Comparison of ENCODE assay signal across 8 cellular contexts in the genomic region with DNA sequence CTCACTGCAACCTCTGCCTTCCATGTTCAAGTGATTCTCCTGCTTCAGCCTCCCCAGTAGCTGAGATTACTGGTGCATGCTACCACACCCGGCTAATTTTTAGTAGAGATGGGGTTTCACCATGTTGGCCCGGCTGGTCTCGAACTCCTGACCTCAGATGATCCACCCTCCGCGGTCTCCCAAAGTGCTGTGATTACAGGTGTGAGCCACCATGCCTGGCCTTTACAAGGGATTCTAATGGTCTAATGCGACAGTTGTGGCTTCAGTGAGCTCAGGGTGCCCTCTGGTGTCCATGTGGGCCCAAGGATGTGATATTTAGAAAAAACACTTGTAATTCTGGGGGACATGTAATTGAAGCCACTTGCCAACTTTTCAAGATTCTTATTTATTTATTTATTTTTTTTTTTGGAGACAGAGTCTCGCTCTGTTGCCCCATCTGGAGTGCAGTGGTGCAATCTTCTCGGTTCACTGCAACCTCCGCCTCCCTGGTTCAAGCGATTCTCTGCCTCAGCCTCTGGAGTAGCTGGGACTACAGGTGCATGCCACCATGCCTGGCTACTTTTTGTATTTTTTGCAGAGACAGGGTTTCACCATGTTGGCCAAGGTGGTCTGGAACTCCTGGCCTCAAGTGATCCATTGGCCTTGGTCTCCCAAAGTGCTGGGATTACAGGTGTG. TPM values are rescaled to one million over a fixed set of nuclear protein-coding genes. Genes with fewer than 3 reads are reported as not detected.
A peak's percentile ranks its signal among the peaks of the same experiment; 100 is the strongest.
DNase-seq lines count a peak whose midpoint lies in the region; ATAC-seq, FAIRE-seq and TF ChIP-seq lines count a peak whose summit lies in the region.
"Not testable (repeated sequence)": the region's sequence is repeated elsewhere in the genome, so short reads cannot be mapped to it uniquely, and the experiment has no call there.

No MANE protein-coding gene starts in this region.

- in situ Hi-C loops in GM23248 (cut with MboI) (loop anchor here (5.0 kb wide), 1 partner anchor 55 kb away; a partner anchor contains a TSS), HepG2 (cut with HindIII; ENCODE audit: extremely low pct_ligation_motif_present, low pct_unique_long_range_greater_than_20kb) (loop anchor here (5.0 kb wide), 2 partner anchors 55 to 175 kb away; a partner anchor contains a TSS)

- not testable (repeated sequence) for H3K79me2 ChIP-seq in GM23248 (ENCODE audit: insufficient read depth); HepG2 (ENCODE audit: insufficient read depth, low read length)

- peaks cover 10% of the 10 kb centered on the region for H3K36me3 Mint-ChIP-seq in activated T-cell treated with anti-CD3 and anti-CD28 coated beads, Interleukin-2, amount 50 U/mL, for 4 hours (ENCODE audit: insufficient read depth)
- not testable (repeated sequence) for H3K36me3 Mint-ChIP-seq in endodermal cell (ENCODE audit: low read depth)

- H3K27ac Mint-ChIP-seq in endodermal cell = not testable (repeated sequence)

- not testable (repeated sequence) for H3K9ac ChIP-seq in GM23248; endodermal cell (ENCODE audit: extremely low read depth, low read length, poor library complexity, severe bottlenecking); HepG2 (ENCODE audit: insufficient read depth, low read depth, low read length)

- H3F3A ChIP-seq in GM23248 (ENCODE audit: insufficient read depth) = not testable (repeated sequence)

- WGBS in GM23248 (ENCODE audit: low coverage in 1 of 2, low lambda C conversion rate in 2 of 2, missing lambda C conversion rate in 2 of 2), 2 experiments = 38 to 40% methylated on average over 10 of the region's 10 CpGs
- WGBS in endodermal cell (ENCODE audit: insufficient coverage in 1 of 2, insufficient read length in 1 of 2), 2 experiments = 68 to 72% methylated on average over 10 of the region's 10 CpGs
- 27% methylated on average over 10 of the region's 10 CpGs for WGBS in HepG2 (ENCODE audit: low lambda C conversion rate)

- H3K27ac ChIP-seq in GM23248; SJSA1; endodermal cell (ENCODE audit: low read depth, low read length); HepG2 (ENCODE audit: extremely low read length, insufficient read depth, low read length): not testable (repeated sequence)

- H3K4me2 ChIP-seq in GM23248 (ENCODE audit: unreplicated experiment); HepG2 (ENCODE audit: low read depth, low read length): not testable (repeated sequence)

- H2AFZ ChIP-seq in GM23248; HepG2 (ENCODE audit: low read length): not testable (repeated sequence)

- H3K4me3 ChIP-seq in GM23248; SJSA1; endodermal cell (ENCODE audit: low read length); HepG2 (replicated peaks in 1 of 3; ENCODE audit: insufficient read depth in 1 of 3, low read depth in 2 of 3, low read length in 3 of 3): not testable (repeated sequence)

- FAIRE-seq in HepG2 (lab: Jason Lieb, UNC) = peak; percentile 71

- ATAC-seq in activated T-cell treated with anti-CD3 and anti-CD28 coated beads, Interleukin-2, amount 50 U/mL, for 4 hours = not testable (repeated sequence)
- peak; percentile 68 for ATAC-seq in HepG2

- not testable (repeated sequence) for H3K36me3 ChIP-seq in GM23248 (ENCODE audit: low read depth); SJSA1; endodermal cell (ENCODE audit: control insufficient read depth, insufficient read depth, low read length); HepG2 (replicated peaks in 1 of 2; ENCODE audit: control insufficient read depth in 1 of 2, insufficient read depth in 2 of 2, low read length in 2 of 2)

- peak; percentile 95 for TF ChIP-seq RAD21 in HepG2 (CRISPR knock-in tag; IDR thresholded peaks at IDR 0.05)

- TF ChIP-seq CTCF in endodermal cell (conservative IDR thresholded peaks at IDR 0.05) (peak; percentile 81), HepG2 (CRISPR knock-in tag; IDR thresholded peaks at IDR 0.05) (peak; percentile 93)

- not testable (repeated sequence) for H3K27me3 ChIP-seq in GM23248 (replicated peaks; ENCODE audit: insufficient read depth); SJSA1 (replicated peaks); endodermal cell (ENCODE audit: control insufficient read depth, insufficient read depth, low read length, poor library complexity, severe bottlenecking); HepG2 (ENCODE audit: control insufficient read depth in 1 of 2, insufficient read depth in 2 of 2, low read length in 2 of 2)

- H3K27me3 Mint-ChIP-seq in activated T-cell treated with anti-CD3 and anti-CD28 coated beads, Interleukin-2, amount 50 U/mL, for 4 hours (ENCODE audit: low read depth); endodermal cell (ENCODE audit: insufficient read depth): not testable (repeated sequence)

- H3K4me1 Mint-ChIP-seq in activated T-cell treated with anti-CD3 and anti-CD28 coated beads, Interleukin-2, amount 50 U/mL, for 4 hours (ENCODE audit: low read depth) = peaks cover 26% of the 10 kb centered on the region
- H3K4me1 Mint-ChIP-seq in endodermal cell = not testable (repeated sequence)

- intact Hi-C loops in HepG2 (cut with micrococcal nuclease; ENCODE audit: unreplicated experiment) = loop anchor here (1.0 to 2.0 kb wide), 2 partner anchors 34 to 55 kb away; a partner anchor contains a TSS

- POLR2A ChIA-PET in HepG2 (lab: Yijun Ruan, JAX) = interaction anchor here (1.2 kb wide), 1 partner anchor 55 kb away, joined by 4 read pairs; no protein-coding TSS in a partner anchor

- not testable (repeated sequence) for H3K9me3 Mint-ChIP-seq in activated T-cell treated with anti-CD3 and anti-CD28 coated beads, Interleukin-2, amount 50 U/mL, for 4 hours
- peaks cover 11% of the 10 kb centered on the region for H3K9me3 Mint-ChIP-seq in endodermal cell

- TF ChIP-seq POLR2A in HepG2 (IDR thresholded peaks at IDR 0.05; ENCODE audit: insufficient read depth in 1 of 2, low read depth in 2 of 2, low read length in 2 of 2) = not testable (repeated sequence)

- not testable (repeated sequence) for H3K9me2 ChIP-seq in GM23248 (ENCODE audit: insufficient read depth)

- not testable (repeated sequence) for TF ChIP-seq EP300 in HepG2 (IDR thresholded peaks at IDR 0.05; ENCODE audit: low read depth in 2 of 2, low read length in 2 of 2); HepG2 (CRISPR knock-in tag; IDR thresholded peaks at IDR 0.05; ENCODE audit: borderline replicate concordance)

- peak; percentile 72 to 76 for DNase-seq in AML-193 (lab: John Stamatoyannopoulos, UW)
- DNase-seq in GM23248 = peak; percentile 76
- DNase-seq in NCI-H2029 (lab: John Stamatoyannopoulos, UW) = peak; percentile 60
- DNase-seq in SJSA1 (ENCODE audit: low read depth in 1 of 2, low spot score in 2 of 2) = peak; percentile 49 to 65
- DNase-seq in activated T-cell treated with anti-CD3 and anti-CD28 coated beads, Interleukin-2, amount 50 U/mL, for 4 hours = peak; percentile 42
- DNase-seq in endodermal cell = peak; percentile 93
- peak; percentile 89 for DNase-seq in HepG2 (ENCODE audit: low spot score)
- DNase-seq in stimulated activated CD4-positive, alpha-beta T cell treated with anti-CD3 and anti-CD28 coated beads, Interleukin-1b, Interleukin-23, amount 100 ng/mL, for 4 hours (ENCODE audit: low read depth in 2 of 2) = peak; percentile 39 to 41

- H3K4me1 ChIP-seq in GM23248 (ENCODE audit: insufficient read depth); SJSA1 (replicated peaks); endodermal cell (ENCODE audit: control insufficient read depth, insufficient read depth, low read length): not testable (repeated sequence)
- peaks cover 28% of the 10 kb centered on the region for H3K4me1 ChIP-seq in HepG2 (ENCODE audit: insufficient read depth, low read length)

- not testable (repeated sequence) for BruUV-seq in HepG2 (replicated peaks; lab: Mats Ljungman, UMichigan)

- H4K20me1 ChIP-seq in GM23248 (ENCODE audit: insufficient read depth); HepG2 (ENCODE audit: insufficient read depth, low read length): not testable (repeated sequence)

- H3K4me3 Mint-ChIP-seq in activated T-cell treated with anti-CD3 and anti-CD28 coated beads, Interleukin-2, amount 50 U/mL, for 4 hours; endodermal cell: not testable (repeated sequence)

- CTCF ChIA-PET in HepG2 (lab: Yijun Ruan, JAX; ENCODE audit: low intra/inter-chr PET ratio, low total read pairs) = interaction anchor here (1.2 to 3.5 kb wide), 4 partner anchors 32 to 174 kb away, joined by 4 to 110 read pairs (median 13); a partner anchor contains a TSS

- not testable (repeated sequence) for H3K9me3 ChIP-seq in GM23248 (ENCODE audit: low read depth); SJSA1 (replicated peaks); endodermal cell (ENCODE audit: control insufficient read depth, low read length); HepG2 (ENCODE audit: low read length)

RNA-seq across cellular contexts. Expression of a gene that starts 22.1 kb away (rescaled TPM):
- total RNA-seq in GM23248 (2014; rRNA removed; shearing (Covaris generic)) = 0.22 TPM in 1 of 2 replicates, not detected in the other
- polyA plus RNA-seq in GM23248 (2016; fragmentation: Nextera tagmentation; extraction: Ambion mirVana) = 0.61 and 0.88 TPM in 2 replicates
- not detected in 2 replicates for total RNA-seq in SJSA1 (2014; rRNA removed; shearing (Covaris generic))
- 1 to 10 TPM in 2 of 3 donors, under 1 TPM in 1; 0.63 to 1.4 (median 1.0) TPM for total RNA-seq in activated T-cell treated with anti-CD3 and anti-CD28 coated beads, Interleukin-2, amount 50 U/mL, for 4 hours
- total RNA-seq in endodermal cell = 100 to 1,000 TPM; 106 to 687 TPM
- polyA plus RNA-seq in endodermal cell (2013, experiment 1 of 2) = 139 TPM
- 45.7 TPM for polyA plus RNA-seq in endodermal cell (2013, experiment 2 of 2)
- 1.2 and 2.5 TPM in 2 replicates for total RNA-seq in HepG2 (2016; rRNA removed; fragmentation: Illumina TruSeq; extraction: Trizol)
- 0.30 and 0.44 TPM in 2 replicates for total RNA-seq in HepG2 (2016; cell fraction: cytosol; rRNA removed; fragmentation: Illumina TruSeq; extraction: Trizol; ENCODE audit: low read depth)
- 1.5 and 3.2 TPM in 2 replicates for total RNA-seq in HepG2 (2016; cell fraction: insoluble cytoplasmic fraction; rRNA removed; fragmentation: Illumina TruSeq; extraction: Trizol)
- 0.71 and 0.79 TPM in 2 replicates for total RNA-seq in HepG2 (2016; cell fraction: membrane; rRNA removed; fragmentation: Illumina TruSeq; extraction: Trizol)
- total RNA-seq in HepG2 (2016; cell fraction: nucleus; rRNA removed; fragmentation: Illumina TruSeq; extraction: Trizol) = 3.5 and 8.6 TPM in 2 replicates
- 6.8 and 7.2 TPM in 2 replicates for polyA plus RNA-seq in HepG2 (2011; rRNA removed)
- polyA plus RNA-seq in HepG2 (2011; cell fraction: cytosol; rRNA removed) = 1.7 and 3.2 TPM in 2 replicates
- polyA plus RNA-seq in HepG2 (2011; cell fraction: nucleus; rRNA removed) = 43.4 and 68.5 TPM in 2 replicates
- 6.2 and 8.3 TPM in 2 replicates for polyA plus RNA-seq in HepG2 (2012)
- polyA plus RNA-seq in HepG2 (2016; cell fraction: cytosol; fragmentation: Illumina TruSeq; extraction: Trizol; ENCODE audit: low read depth) = 0.62 and 0.85 TPM in 2 replicates
- 1.5 and 2.4 TPM in 2 replicates for polyA plus RNA-seq in HepG2 (2016; cell fraction: insoluble cytoplasmic fraction; fragmentation: Illumina TruSeq; extraction: Trizol; ENCODE audit: low read depth)
- polyA plus RNA-seq in HepG2 (2016; cell fraction: membrane; fragmentation: Illumina TruSeq; extraction: Trizol; ENCODE audit: low read depth) = 0.73 and 1.5 TPM in 2 replicates
- polyA plus RNA-seq in HepG2 (2016; cell fraction: nucleus; fragmentation: Illumina TruSeq; extraction: Trizol; ENCODE audit: insufficient read depth, low read depth) = 14.3 and 19.5 TPM in 2 replicates
- 0.42 and 3.8 TPM in 2 replicates for polyA minus RNA-seq in HepG2 (2011; rRNA and poly(A)+ RNA removed; ENCODE audit: low replicate concordance)
- 0.53 TPM in 1 of 2 replicates, not detected in the other for polyA minus RNA-seq in HepG2 (2011; cell fraction: cytosol; rRNA and poly(A)+ RNA removed)
- 11.1 and 13.0 TPM in 2 replicates for polyA minus RNA-seq in HepG2 (2011; cell fraction: nucleus; rRNA and poly(A)+ RNA removed)

RNA-seq across cellular contexts. Expression of a gene that starts 34.2 kb away (rescaled TPM):
- total RNA-seq in GM23248 (2014; rRNA removed; shearing (Covaris generic)) = 21.6 and 28.4 TPM in 2 replicates
- polyA plus RNA-seq in GM23248 (2016; fragmentation: Nextera tagmentation; extraction: Ambion mirVana) (18.3 and 19.9 TPM in 2 replicates), HepG2 (2011; rRNA removed) (4.2 and 4.9 TPM in 2 replicates)
- 61.4 and 68.1 TPM in 2 replicates for total RNA-seq in SJSA1 (2014; rRNA removed; shearing (Covaris generic))
- total RNA-seq in activated T-cell treated with anti-CD3 and anti-CD28 coated beads, Interleukin-2, amount 50 U/mL, for 4 hours = 10 to 100 TPM; 28.8 to 31.1 (median 30.8) TPM
- total RNA-seq in endodermal cell (10 to 100 TPM; 10.8 to 12.5 TPM), HepG2 (2016; rRNA removed; fragmentation: Illumina TruSeq; extraction: Trizol) (20.5 and 22.2 TPM in 2 replicates)
- 10.0 TPM for polyA plus RNA-seq in endodermal cell (2013, experiment 1 of 2)
- polyA plus RNA-seq in endodermal cell (2013, experiment 2 of 2) = 11.1 TPM
- 8.5 and 9.7 TPM in 2 replicates for total RNA-seq in HepG2 (2016; cell fraction: cytosol; rRNA removed; fragmentation: Illumina TruSeq; extraction: Trizol; ENCODE audit: low read depth)
- 17.5 and 22.8 TPM in 2 replicates for total RNA-seq in HepG2 (2016; cell fraction: insoluble cytoplasmic fraction; rRNA removed; fragmentation: Illumina TruSeq; extraction: Trizol)
- 25.7 and 29.6 TPM in 2 replicates for total RNA-seq in HepG2 (2016; cell fraction: membrane; rRNA removed; fragmentation: Illumina TruSeq; extraction: Trizol)
- total RNA-seq in HepG2 (2016; cell fraction: nucleus; rRNA removed; fragmentation: Illumina TruSeq; extraction: Trizol) = 13.6 and 14.7 TPM in 2 replicates
- 3.5 and 5.9 TPM in 2 replicates for polyA plus RNA-seq in HepG2 (2011; cell fraction: cytosol; rRNA removed)
- 10.1 and 12.2 TPM in 2 replicates for polyA plus RNA-seq in HepG2 (2011; cell fraction: nucleus; rRNA removed)
- polyA plus RNA-seq in HepG2 (2012) = 2.8 and 4.9 TPM in 2 replicates
- 7.5 and 9.1 TPM in 2 replicates for polyA plus RNA-seq in HepG2 (2016; cell fraction: cytosol; fragmentation: Illumina TruSeq; extraction: Trizol; ENCODE audit: low read depth)
- polyA plus RNA-seq in HepG2 (2016; cell fraction: insoluble cytoplasmic fraction; fragmentation: Illumina TruSeq; extraction: Trizol; ENCODE audit: low read depth) = 15.0 and 17.9 TPM in 2 replicates
- polyA plus RNA-seq in HepG2 (2016; cell fraction: membrane; fragmentation: Illumina TruSeq; extraction: Trizol; ENCODE audit: low read depth) = 19.5 and 20.5 TPM in 2 replicates
- polyA plus RNA-seq in HepG2 (2016; cell fraction: nucleus; fragmentation: Illumina TruSeq; extraction: Trizol; ENCODE audit: insufficient read depth, low read depth) = 26.3 and 27.2 TPM in 2 replicates
- 7.4 and 26.1 TPM in 2 replicates for polyA minus RNA-seq in HepG2 (2011; rRNA and poly(A)+ RNA removed; ENCODE audit: low replicate concordance)
- polyA minus RNA-seq in HepG2 (2011; cell fraction: cytosol; rRNA and poly(A)+ RNA removed) = 2.7 and 3.3 TPM in 2 replicates
- polyA minus RNA-seq in HepG2 (2011; cell fraction: nucleus; rRNA and poly(A)+ RNA removed) = 2.6 and 3.5 TPM in 2 replicates

RNA-seq across cellular contexts. Expression of a gene that starts 35.0 kb away (rescaled TPM):
- 13.5 and 14.3 TPM in 2 replicates for total RNA-seq in GM23248 (2014; rRNA removed; shearing (Covaris generic))
- 10.8 and 13.2 TPM in 2 replicates for polyA plus RNA-seq in GM23248 (2016; fragmentation: Nextera tagmentation; extraction: Ambion mirVana)
- total RNA-seq in SJSA1 (2014; rRNA removed; shearing (Covaris generic)) = 35.1 and 39.2 TPM in 2 replicates
- total RNA-seq in activated T-cell treated with anti-CD3 and anti-CD28 coated beads, Interleukin-2, amount 50 U/mL, for 4 hours = 10 to 100 TPM; 22.1 to 23.4 (median 23.1) TPM
- 10 to 100 TPM; 56.5 to 73.6 TPM for total RNA-seq in endodermal cell
- polyA plus RNA-seq in endodermal cell (2013, experiment 1 of 2) = 31.6 TPM
- polyA plus RNA-seq in endodermal cell (2013, experiment 2 of 2) = 31.4 TPM
- total RNA-seq in HepG2 (2016; rRNA removed; fragmentation: Illumina TruSeq; extraction: Trizol) = 20.2 and 28.2 TPM in 2 replicates
- total RNA-seq in HepG2 (2016; cell fraction: cytosol; rRNA removed; fragmentation: Illumina TruSeq; extraction: Trizol; ENCODE audit: low read depth) = 5.6 and 7.6 TPM in 2 replicates
- total RNA-seq in HepG2 (2016; cell fraction: insoluble cytoplasmic fraction; rRNA removed; fragmentation: Illumina TruSeq; extraction: Trizol) = 19.0 and 29.4 TPM in 2 replicates
- total RNA-seq in HepG2 (2016; cell fraction: membrane; rRNA removed; fragmentation: Illumina TruSeq; extraction: Trizol) = 10.6 and 11.4 TPM in 2 replicates
- 20.5 and 26.7 TPM in 2 replicates for total RNA-seq in HepG2 (2016; cell fraction: nucleus; rRNA removed; fragmentation: Illumina TruSeq; extraction: Trizol)
- polyA plus RNA-seq in HepG2 (2011; rRNA removed) = 14.6 and 17.2 TPM in 2 replicates
- 8.4 and 14.3 TPM in 2 replicates for polyA plus RNA-seq in HepG2 (2011; cell fraction: cytosol; rRNA removed)
- 49.5 and 64.7 TPM in 2 replicates for polyA plus RNA-seq in HepG2 (2011; cell fraction: nucleus; rRNA removed)
- polyA plus RNA-seq in HepG2 (2012) = 12.0 and 18.0 TPM in 2 replicates
- polyA plus RNA-seq in HepG2 (2016; cell fraction: cytosol; fragmentation: Illumina TruSeq; extraction: Trizol; ENCODE audit: low read depth) = 2.7 and 2.8 TPM in 2 replicates
- polyA plus RNA-seq in HepG2 (2016; cell fraction: insoluble cytoplasmic fraction; fragmentation: Illumina TruSeq; extraction: Trizol; ENCODE audit: low read depth) = 16.4 and 20.5 TPM in 2 replicates
- 7.8 and 8.1 TPM in 2 replicates for polyA plus RNA-seq in HepG2 (2016; cell fraction: membrane; fragmentation: Illumina TruSeq; extraction: Trizol; ENCODE audit: low read depth)
- 72.2 and 76.1 TPM in 2 replicates for polyA plus RNA-seq in HepG2 (2016; cell fraction: nucleus; fragmentation: Illumina TruSeq; extraction: Trizol; ENCODE audit: insufficient read depth, low read depth)
- polyA minus RNA-seq in HepG2 (2011; rRNA and poly(A)+ RNA removed; ENCODE audit: low replicate concordance) = 12.4 and 20.4 TPM in 2 replicates
- polyA minus RNA-seq in HepG2 (2011; cell fraction: cytosol; rRNA and poly(A)+ RNA removed) = 3.7 and 6.5 TPM in 2 replicates
- polyA minus RNA-seq in HepG2 (2011; cell fraction: nucleus; rRNA and poly(A)+ RNA removed) = 19.4 and 23.5 TPM in 2 replicates

RNA-seq across cellular contexts. Expression of a gene that starts 53.7 kb away (rescaled TPM):
- total RNA-seq in GM23248 (2014; rRNA removed; shearing (Covaris generic)) = not detected in 2 replicates
- polyA plus RNA-seq in GM23248 (2016; fragmentation: Nextera tagmentation; extraction: Ambion mirVana) (0.16 TPM in 1 of 2 replicates, not detected in the other), HepG2 (2011; rRNA removed) (not detected in 2 replicates)
- not detected in 2 replicates for total RNA-seq in SJSA1 (2014; rRNA removed; shearing (Covaris generic))
- not detected for total RNA-seq in activated T-cell treated with anti-CD3 and anti-CD28 coated beads, Interleukin-2, amount 50 U/mL, for 4 hours
- total RNA-seq in endodermal cell (not detected), HepG2 (2016; rRNA removed; fragmentation: Illumina TruSeq; extraction: Trizol) (not detected in 2 replicates)
- not detected for polyA plus RNA-seq in endodermal cell (2013, experiment 1 of 2)
- not detected for polyA plus RNA-seq in endodermal cell (2013, experiment 2 of 2)
- total RNA-seq in HepG2 (2016; cell fraction: cytosol; rRNA removed; fragmentation: Illumina TruSeq; extraction: Trizol; ENCODE audit: low read depth) = not detected in 2 replicates
- total RNA-seq in HepG2 (2016; cell fraction: insoluble cytoplasmic fraction; rRNA removed; fragmentation: Illumina TruSeq; extraction: Trizol) = not detected in 2 replicates
- total RNA-seq in HepG2 (2016; cell fraction: membrane; rRNA removed; fragmentation: Illumina TruSeq; extraction: Trizol) = not detected in 2 replicates
- not detected in 2 replicates for total RNA-seq in HepG2 (2016; cell fraction: nucleus; rRNA removed; fragmentation: Illumina TruSeq; extraction: Trizol)
- polyA plus RNA-seq in HepG2 (2011; cell fraction: cytosol; rRNA removed) = not detected in 2 replicates
- polyA plus RNA-seq in HepG2 (2011; cell fraction: nucleus; rRNA removed) = not detected in 2 replicates
- polyA plus RNA-seq in HepG2 (2012) = not detected in 2 replicates
- polyA plus RNA-seq in HepG2 (2016; cell fraction: cytosol; fragmentation: Illumina TruSeq; extraction: Trizol; ENCODE audit: low read depth) = not detected in 2 replicates
- polyA plus RNA-seq in HepG2 (2016; cell fraction: insoluble cytoplasmic fraction; fragmentation: Illumina TruSeq; extraction: Trizol; ENCODE audit: low read depth) = not detected in 2 replicates
- polyA plus RNA-seq in HepG2 (2016; cell fraction: membrane; fragmentation: Illumina TruSeq; extraction: Trizol; ENCODE audit: low read depth) = not detected in 2 replicates
- polyA plus RNA-seq in HepG2 (2016; cell fraction: nucleus; fragmentation: Illumina TruSeq; extraction: Trizol; ENCODE audit: insufficient read depth, low read depth) = not detected in 2 replicates
- not detected in 2 replicates for polyA minus RNA-seq in HepG2 (2011; rRNA and poly(A)+ RNA removed; ENCODE audit: low replicate concordance)
- polyA minus RNA-seq in HepG2 (2011; cell fraction: cytosol; rRNA and poly(A)+ RNA removed) = not detected in 2 replicates
- not detected in 2 replicates for polyA minus RNA-seq in HepG2 (2011; cell fraction: nucleus; rRNA and poly(A)+ RNA removed)

Comparison
In these comparisons a context has a peak if more than half of its experiments do, and no peak if none do; other contexts are left out.
1. DNase-seq: peak in every context shown above with its lines; median percentile 93 in endodermal cell; 89 in HepG2; 76 in GM23248; 74 in AML-193; 60 in NCI-H2029; 57 in SJSA1; 42 in activated T-cell treated with anti-CD3 and anti-CD28 coated beads, Interleukin-2, amount 50 U/mL, for 4 hours; 40 in stimulated activated CD4-positive, alpha-beta T cell treated with anti-CD3 and anti-CD28 coated beads, Interleukin-1b, Interleukin-23, amount 100 ng/mL, for 4 hours.
2. RNA of a gene that starts 22.1 kb away (total RNA-seq): 106 to 687 TPM in endodermal cell; 0.30 to 8.6 TPM in HepG2, 0.63 to 1.4 TPM in activated T-cell treated with anti-CD3 and anti-CD28 coated beads, Interleukin-2, amount 50 U/mL, for 4 hours, 0.22 TPM in GM23248 and not detected in SJSA1; every median in the first group is over 10 times any median in the second.